15 cellular contexts compared by ENCODE assay signal in genomic region chrX:36985810-36986209, GRCh38. TPM values are rescaled to one million over a fixed set of nuclear protein-coding genes. Genes with fewer than 3 reads are reported as not detected.
DNase-seq lines count a peak whose midpoint lies in the region; ATAC-seq and TF ChIP-seq lines count a peak whose summit lies in the region.
"Not testable (repeated sequence)": the region's sequence is repeated elsewhere in the genome, so short reads cannot be mapped to it uniquely, and the experiment has no call there.
"Had no signal": no experiment of that assay in that cellular context is flagged by ENCODE, and none has a peak within 500 bp of the region (broad histone marks: within the 10 kb centered on the region; RNA-seq: fewer than 3 reads in every experiment).

No MANE protein-coding gene starts in this region.

- H3K4me2 ChIP-seq in hepatocyte: peak overlapping the region; percentile 79
- H3K4me2 ChIP-seq in osteoblast (ENCODE audit: insufficient read depth, low read length): peak overlapping the region; percentile 9
- H3K4me2 ChIP-seq in smooth muscle cell: peak overlapping the region; percentile 83

- peak; percentile 16 for ATAC-seq in left lung

- H3K36me3 ChIP-seq in H7 (replicated peaks; ENCODE audit: control insufficient read depth, insufficient read depth, low read length); hepatocyte (replicated peaks; ENCODE audit: insufficient read depth, low read depth); left lung; osteoblast (ENCODE audit: insufficient read depth, low read length); smooth muscle cell (ENCODE audit: low read depth): not testable (repeated sequence)

- peak overlapping the region; percentile 52 for H2AFZ ChIP-seq in hepatocyte
- not testable (repeated sequence) for H2AFZ ChIP-seq in osteoblast (ENCODE audit: low read length); smooth muscle cell (ENCODE audit: low read depth)

- not testable (repeated sequence) for H3K79me2 ChIP-seq in hepatocyte; osteoblast (ENCODE audit: insufficient read depth, low read length); smooth muscle cell (ENCODE audit: low read depth)

- DNase-seq in H7 (peak; percentile 52), T1000 (lab: John Stamatoyannopoulos, UW) (peak; percentile 7)
- not testable (repeated sequence) for DNase-seq in coronary artery (ENCODE audit: low spot score); hepatocyte (ENCODE audit: low spot score); left lung; osteoblast (ENCODE audit: insufficient read length, low spot score, missing footprints); smooth muscle cell (lab: John Stamatoyannopoulos, UW; ENCODE audit: unreplicated experiment)

- not testable (repeated sequence) for TF ChIP-seq CTCF in coronary artery (IDR thresholded peaks at IDR 0.05); hepatocyte (IDR thresholded peaks at IDR 0.05; ENCODE audit: poor library complexity); left lung (IDR thresholded peaks at IDR 0.05); osteoblast (IDR thresholded peaks at IDR 0.05; ENCODE audit: extremely low read depth, low read depth, low read length); smooth muscle cell (IDR thresholded peaks at IDR 0.05; ENCODE audit: borderline replicate concordance, insufficient read depth, poor library complexity, severe bottlenecking)

- H3K4me3 ChIP-seq in H7 (ENCODE audit: insufficient read depth, low read depth, low read length): peak overlapping the region; percentile 47
- H3K4me3 ChIP-seq in coronary artery: peak overlapping the region; percentile 49
- H3K4me3 ChIP-seq in hepatocyte: not testable (repeated sequence)
- H3K4me3 ChIP-seq in left lung: peak overlapping the region; percentile 5 to 28
- H3K4me3 ChIP-seq in osteoblast (ENCODE audit: insufficient read depth, low read length): peak overlapping the region; percentile 64
- H3K4me3 ChIP-seq in smooth muscle cell: peak overlapping the region; percentile 46

- H3F3A ChIP-seq in smooth muscle cell (ENCODE audit: low read depth): not testable (repeated sequence)

- H3K4me1 ChIP-seq in hepatocyte (ENCODE audit: insufficient read depth); left lung; osteoblast (ENCODE audit: insufficient read depth, low read length); smooth muscle cell (ENCODE audit: low read depth): not testable (repeated sequence)

- not testable (repeated sequence) for H3K9me2 ChIP-seq in hepatocyte (replicated peaks; ENCODE audit: insufficient read depth)

- intact Hi-C loops in left lung (cut with DNase I): not testable (repeated sequence)

- not testable (repeated sequence) for H4K20me1 ChIP-seq in hepatocyte (ENCODE audit: insufficient read depth, poor library complexity, severe bottlenecking); osteoblast (ENCODE audit: insufficient read depth, low read length); smooth muscle cell (ENCODE audit: low read depth)

- H3K9me3 ChIP-seq in hepatocyte (ENCODE audit: low read depth); left lung; osteoblast (ENCODE audit: low read depth, low read length); smooth muscle cell (replicated peaks; ENCODE audit: low read depth): not testable (repeated sequence)

- 19% methylated on average over 35 of the region's 38 CpGs for WGBS in hepatocyte (ENCODE audit: low lambda C conversion rate, missing lambda C conversion rate)
- WGBS in smooth muscle cell (ENCODE audit: low lambda C conversion rate): 7% methylated on average over 38 of the region's 38 CpGs

- not testable (repeated sequence) for H3K9ac ChIP-seq in smooth muscle cell (ENCODE audit: low read depth)

- not testable (repeated sequence) for H3K27ac ChIP-seq in coronary artery; hepatocyte; left lung; osteoblast (ENCODE audit: low read depth, low read length); smooth muscle cell (ENCODE audit: low read depth)

- peaks cover 16% of the 10 kb centered on the region for H3K27me3 ChIP-seq in H7 (ENCODE audit: control insufficient read depth, insufficient read depth, low read length)
- H3K27me3 ChIP-seq in hepatocyte: peaks cover 12% of the 10 kb centered on the region
- peaks cover 10 to 16% of the 10 kb centered on the region in 2 donors for H3K27me3 ChIP-seq in left lung
- not testable (repeated sequence) for H3K27me3 ChIP-seq in osteoblast (ENCODE audit: insufficient read depth, low read length)
- H3K27me3 ChIP-seq in smooth muscle cell (ENCODE audit: low read depth): peaks cover 19% of the 10 kb centered on the region

RNA-seq across cellular contexts. Expression of gene FAM47C, which starts 22.4 kb away (rescaled TPM):
- not detected in 2 replicates for total RNA-seq in H7 (2014; rRNA removed; shearing (Covaris generic))
- not detected in 2 replicates for total RNA-seq in hepatocyte
- polyA plus RNA-seq in hepatocyte: not detected in 2 replicates
- total RNA-seq in left lung: not detected
- not detected in 2 replicates for total RNA-seq in osteoblast
- total RNA-seq in smooth muscle cell: 0.13 TPM in 1 of 2 replicates, not detected in the other
- polyA plus RNA-seq in smooth muscle cell: not detected in 2 replicates
- total RNA-seq: activated CD4-positive, alpha-beta T cell treated with anti-CD3 and anti-CD28 coated beads, Interleukin-2, amount 10 ng/mL, durations not matched to agents 7 days and 5 days; activated CD8-positive, alpha-beta memory T cell treated with anti-CD3 and anti-CD28 coated beads, Interleukin-2, amount 10 ng/mL, durations not matched to agents 7 days and 5 days; CD4-positive, CD25-positive, alpha-beta regulatory T cell; GM23248; naive thymus-derived CD8-positive, alpha-beta T cell; prostate gland; RPMI7951; T-helper 17 cell had no signal
- polyA plus RNA-seq: CD4-positive, CD25-positive, alpha-beta regulatory T cell; GM23248; naive thymus-derived CD8-positive, alpha-beta T cell had no signal

Comparison
In these comparisons a context has a peak if more than half of its experiments do, and no peak if none do; other contexts are left out.
1. H3K4me2 ChIP-seq: peak in every context shown above with its lines; median percentile 83 in smooth muscle cell; 79 in hepatocyte; 9 in osteoblast.